ENCODE assay signal across 13 cellular contexts in genomic region chrX:38438321-38438720, GRCh38.
"Had no signal": no experiment of that assay in that cellular context is flagged by ENCODE, and none has a peak within 500 bp of the region (broad histone marks: within the 10 kb centered on the region; RNA-seq: fewer than 3 reads in every experiment).

No MANE protein-coding gene starts in this region.

- H3K27me3 ChIP-seq: ovary, sigmoid colon had no signal

- H3K9me3 ChIP-seq: left ventricle myocardium inferior, ovary, sigmoid colon had no signal

- H3K4me1 ChIP-seq: left ventricle myocardium inferior, sigmoid colon had no signal

- H3K4me3 ChIP-seq: left ventricle myocardium inferior, ovary, sigmoid colon had no signal

- DNase-seq: activated CD4-positive, alpha-beta T cell treated with anti-CD3 and anti-CD28 coated beads for 48 hours; activated naive CD4-positive, alpha-beta T cell treated with Interleukin-2 at 50 U/mL for 16 hours; central memory CD4-positive, alpha-beta T cell; effector memory CD4-positive, alpha-beta T cell; left ventricle myocardium inferior; mesenchymal stem cell; ovary; sigmoid colon; stimulated activated CD4-positive, alpha-beta T cell treated with anti-CD3 and anti-CD28 coated beads, Interleukin-2, amount 100 ng/mL, for 48 hours; stimulated activated naive CD4-positive, alpha-beta T cell treated with Interleukin-2 at 50 U/mL for 16 hours; T-helper 1 cell; trophoblast cell had no signal

- H3K36me3 ChIP-seq: left ventricle myocardium inferior, ovary, sigmoid colon had no signal

- H3K27ac ChIP-seq: left ventricle myocardium inferior, ovary, sigmoid colon, VCaP had no signal
